Comparison of ENCODE assay signal across 21 cellular contexts in genomic region chr1:21058035-21058793, GRCh38.
DNase-seq lines count a peak whose midpoint lies in the region; ATAC-seq, FAIRE-seq and TF ChIP-seq lines count a peak whose summit lies in the region.
"Had no signal": no experiment of that assay in that cellular context is flagged by ENCODE, and none has a peak within 500 bp of the region (broad histone marks: within the 10 kb centered on the region; RNA-seq: fewer than 3 reads in every experiment).

No MANE protein-coding gene starts in this region.

- peaks cover 0 to 2% of the 10 kb centered on the region in 2 donors for H3K36me3 Mint-ChIP-seq in activated T-cell treated with anti-CD3 and anti-CD28 coated beads, Interleukin-2, amount 50 U/mL, for 72 hours (ENCODE audit: insufficient read depth in 2 of 2)
- no peaks in the 10 kb centered on the region for H3K36me3 Mint-ChIP-seq in activated T-cell treated with anti-CD3 and anti-CD28 coated beads, Interleukin-2, amount 50 U/mL, for 24 hours (ENCODE audit: low read depth)
- H3K36me3 Mint-ChIP-seq in central memory CD8-positive, alpha-beta T cell (ENCODE audit: insufficient read depth) = no peaks in the 10 kb centered on the region

- H3K9me3 ChIP-seq in left lung = no peaks in the 10 kb centered on the region
- H3K9me3 ChIP-seq: BE2C, Peyer's patch had no signal

- no peaks in the 10 kb centered on the region for H3K36me3 ChIP-seq in left lung
- H3K36me3 ChIP-seq: BE2C, Peyer's patch had no signal

- intact Hi-C loops in left colon (cut with DNase I, micrococcal nuclease) = no loop called here
- intact Hi-C loops in left lung (cut with DNase I) = no loop called here

- FAIRE-seq in RCC 7860 (lab: Jason Lieb, UNC) = no peak
- FAIRE-seq: HTR-8/SVneo had no signal

- peak overlapping the region; percentile 33 for H3K27ac Mint-ChIP-seq in activated T-cell treated with anti-CD3 and anti-CD28 coated beads, Interleukin-2, amount 50 U/mL, for 72 hours
- H3K27ac Mint-ChIP-seq in activated T-cell treated with anti-CD3 and anti-CD28 coated beads, Interleukin-2, amount 50 U/mL, for 24 hours = no peak overlapping the region
- H3K27ac Mint-ChIP-seq in central memory CD8-positive, alpha-beta T cell (ENCODE audit: low read depth) = peak overlapping the region; percentile 8
- H3K27ac Mint-ChIP-seq: CD4-positive, alpha-beta T cell; H9 had no signal

- peaks cover 0 to 9% of the 10 kb centered on the region in 2 donors for H3K4me1 ChIP-seq in left lung
- H3K4me1 ChIP-seq: BE2C, Peyer's patch had no signal

- no peak for DNase-seq in activated T-cell treated with anti-CD3 and anti-CD28 coated beads, Interleukin-2, amount 50 U/mL, for 72 hours
- no peak for DNase-seq in activated T-cell treated with anti-CD3 and anti-CD28 coated beads, Interleukin-2, amount 50 U/mL, for 24 hours
- no peak for DNase-seq in central memory CD8-positive, alpha-beta T cell (ENCODE audit: low spot score in 2 of 2)
- DNase-seq in left colon = peak in 1 of 2 donors; percentile 18
- no peak for DNase-seq in activated CD4-positive, alpha-beta T cell treated with anti-CD3 and anti-CD28 coated beads for 48 hours
- DNase-seq in RCC 7860 (ENCODE audit: low spot score) = no peak
- DNase-seq in left lung = no peak
- DNase-seq: 8988T; BE2C; Calu3; CD4-positive, alpha-beta T cell; H9; NCI-H1105 treated with DMSO at 0.1 percent for 48 hours; NCI-H1694 treated with DMSO at 0.1 percent for 48 hours; NCI-H2107; NCI-H2227 treated with DMSO at 0.1 percent for 48 hours; NCI-H524 treated with DMSO at 0.1 percent for 48 hours; Peyer's patch had no signal

- no peak overlapping the region for H3K27ac ChIP-seq in left lung
- H3K27ac ChIP-seq: HL-60, Peyer's patch had no signal

- ATAC-seq in activated T-cell treated with anti-CD3 and anti-CD28 coated beads, Interleukin-2, amount 50 U/mL, for 72 hours (replicated peaks in 1 of 2) = no peak
- ATAC-seq in central memory CD8-positive, alpha-beta T cell (replicated peaks; ENCODE audit: extremely low read depth, poor library complexity, severe bottlenecking) = no peak
- ATAC-seq in left colon (peak; percentile 73), GM21529 (IDR thresholded peaks at IDR 0.05; ENCODE audit: unreplicated experiment) (no peak), left lung (no peak)

- no peaks in the 10 kb centered on the region for H3K27me3 Mint-ChIP-seq in activated T-cell treated with anti-CD3 and anti-CD28 coated beads, Interleukin-2, amount 50 U/mL, for 72 hours (ENCODE audit: low read depth)
- no peaks in the 10 kb centered on the region for H3K27me3 Mint-ChIP-seq in activated T-cell treated with anti-CD3 and anti-CD28 coated beads, Interleukin-2, amount 50 U/mL, for 24 hours
- no peaks in the 10 kb centered on the region for H3K27me3 Mint-ChIP-seq in central memory CD8-positive, alpha-beta T cell
- H3K27me3 Mint-ChIP-seq: CD4-positive, alpha-beta T cell had no signal

- no peaks in the 10 kb centered on the region for H3K9me3 Mint-ChIP-seq in activated T-cell treated with anti-CD3 and anti-CD28 coated beads, Interleukin-2, amount 50 U/mL, for 72 hours
- no peaks in the 10 kb centered on the region for H3K9me3 Mint-ChIP-seq in activated T-cell treated with anti-CD3 and anti-CD28 coated beads, Interleukin-2, amount 50 U/mL, for 24 hours
- no peaks in the 10 kb centered on the region for H3K9me3 Mint-ChIP-seq in central memory CD8-positive, alpha-beta T cell
- H3K9me3 Mint-ChIP-seq: CD4-positive, alpha-beta T cell had no signal

- no peak overlapping the region for H3K4me3 Mint-ChIP-seq in activated T-cell treated with anti-CD3 and anti-CD28 coated beads, Interleukin-2, amount 50 U/mL, for 72 hours
- no peak overlapping the region for H3K4me3 Mint-ChIP-seq in activated T-cell treated with anti-CD3 and anti-CD28 coated beads, Interleukin-2, amount 50 U/mL, for 24 hours
- no peak overlapping the region for H3K4me3 Mint-ChIP-seq in central memory CD8-positive, alpha-beta T cell
- H3K4me3 Mint-ChIP-seq: CD4-positive, alpha-beta T cell; H9 had no signal

- no peak overlapping the region for H3K4me3 ChIP-seq in left lung
- H3K4me3 ChIP-seq: Peyer's patch had no signal

- no peaks in the 10 kb centered on the region for H3K27me3 ChIP-seq in left lung
- H3K27me3 ChIP-seq: BE2C, Peyer's patch had no signal

- no peak for TF ChIP-seq CTCF in left lung (IDR thresholded peaks at IDR 0.05)

- H3K4me1 Mint-ChIP-seq in activated T-cell treated with anti-CD3 and anti-CD28 coated beads, Interleukin-2, amount 50 U/mL, for 72 hours (ENCODE audit: low read depth) = no peaks in the 10 kb centered on the region
- no peaks in the 10 kb centered on the region for H3K4me1 Mint-ChIP-seq in activated T-cell treated with anti-CD3 and anti-CD28 coated beads, Interleukin-2, amount 50 U/mL, for 24 hours (ENCODE audit: low read depth)
- peaks cover 5% of the 10 kb centered on the region for H3K4me1 Mint-ChIP-seq in central memory CD8-positive, alpha-beta T cell
